Comparison of ENCODE assay signal across 1 cellular context in the genomic region with DNA sequence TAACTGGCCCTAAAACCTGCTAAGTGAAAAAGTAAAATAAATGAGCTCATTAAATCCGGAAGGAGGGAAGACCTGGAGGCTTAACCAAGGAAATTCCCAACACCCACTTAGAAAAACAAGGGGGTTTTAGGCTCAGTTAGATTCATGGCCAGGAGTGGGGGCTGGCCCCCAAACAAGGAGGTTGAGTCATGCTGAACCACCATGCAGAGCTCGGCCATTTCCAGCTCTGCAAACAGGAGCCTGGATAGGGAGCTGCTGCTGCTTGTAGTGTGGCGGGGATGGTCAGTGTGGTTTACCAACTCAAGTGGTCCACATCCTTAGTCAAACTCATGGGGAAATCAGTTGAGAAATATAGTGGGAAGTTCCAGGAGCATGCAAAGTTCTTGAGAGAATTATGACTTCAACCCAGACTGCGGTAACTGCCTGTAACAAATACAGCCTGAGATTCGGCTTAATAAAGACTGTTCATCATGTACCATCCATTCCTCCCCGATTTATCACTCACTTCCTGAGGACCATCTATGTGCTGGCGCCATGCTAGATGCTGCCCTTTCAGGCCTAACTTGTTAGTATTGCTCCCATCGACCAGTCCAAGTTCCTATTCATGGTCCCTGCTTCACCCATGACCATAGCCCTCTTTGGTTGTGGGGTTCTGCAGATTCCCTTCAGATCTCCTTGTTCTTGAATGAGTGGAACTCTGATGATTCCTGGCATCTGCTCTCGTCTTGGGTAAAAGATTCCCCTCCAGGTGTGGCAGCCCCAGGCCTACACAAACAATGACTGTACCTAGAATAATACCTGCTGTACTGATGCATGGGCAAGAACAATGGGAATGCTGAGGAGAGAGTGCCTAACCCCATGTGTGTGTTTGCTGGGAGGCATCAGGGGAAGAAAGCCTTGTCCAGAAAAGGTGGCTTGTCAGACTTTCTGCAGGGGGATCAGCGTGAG.
A peak's percentile ranks its signal among the peaks of the same experiment; 100 is the strongest.
TF ChIP-seq lines count a peak whose summit lies in the region.

No MANE protein-coding gene starts in this region.

TF ChIP-seq in SK-N-SH, 30 proteins besides CTCF, POLR2A, EP300 and RAD21 (continued from another document):
- TF ChIP-seq, protein P1, sequence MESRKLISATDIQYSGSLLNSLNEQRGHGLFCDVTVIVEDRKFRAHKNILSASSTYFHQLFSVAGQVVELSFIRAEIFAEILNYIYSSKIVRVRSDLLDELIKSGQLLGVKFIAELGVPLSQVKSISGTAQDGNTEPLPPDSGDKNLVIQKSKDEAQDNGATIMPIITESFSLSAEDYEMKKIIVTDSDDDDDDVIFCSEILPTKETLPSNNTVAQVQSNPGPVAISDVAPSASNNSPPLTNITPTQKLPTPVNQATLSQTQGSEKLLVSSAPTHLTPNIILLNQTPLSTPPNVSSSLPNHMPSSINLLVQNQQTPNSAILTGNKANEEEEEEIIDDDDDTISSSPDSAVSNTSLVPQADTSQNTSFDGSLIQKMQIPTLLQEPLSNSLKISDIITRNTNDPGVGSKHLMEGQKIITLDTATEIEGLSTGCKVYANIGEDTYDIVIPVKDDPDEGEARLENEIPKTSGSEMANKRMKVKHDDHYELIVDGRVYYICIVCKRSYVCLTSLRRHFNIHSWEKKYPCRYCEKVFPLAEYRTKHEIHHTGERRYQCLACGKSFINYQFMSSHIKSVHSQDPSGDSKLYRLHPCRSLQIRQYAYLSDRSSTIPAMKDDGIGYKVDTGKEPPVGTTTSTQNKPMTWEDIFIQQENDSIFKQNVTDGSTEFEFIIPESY (IDR thresholded peaks at IDR 0.05; ENCODE audit: borderline replicate concordance, low read depth): no peak
- TF ChIP-seq SIN3A (IDR thresholded peaks at IDR 0.05; ENCODE audit: borderline replicate concordance, low read depth, low read length) (no peak), GATA2 (CRISPR knock-in tag; IDR thresholded peaks at IDR 0.05) (no peak), RFX5 (IDR thresholded peaks at IDR 0.05; ENCODE audit: low read length) (no peak), EZH2phosphoT487 (IDR thresholded peaks at IDR 0.05; ENCODE audit: borderline replicate concordance, low read depth) (no peak), FOXM1 (IDR thresholded peaks at IDR 0.05; ENCODE audit: low read depth) (no peak), RXRA (IDR thresholded peaks at IDR 0.05; ENCODE audit: borderline replicate concordance, low read depth) (no peak), MEF2A (IDR thresholded peaks at IDR 0.05; ENCODE audit: borderline replicate concordance, low read depth) (no peak), SMC3 (IDR thresholded peaks at IDR 0.05; ENCODE audit: low read depth, low read length) (no peak), POLR2AphosphoS5 (IDR thresholded peaks at IDR 0.05; ENCODE audit: low read depth, low read length) (no peak), NRF1 (IDR thresholded peaks at IDR 0.05; ENCODE audit: low read depth, low read length) (no peak), MXI1 (IDR thresholded peaks at IDR 0.05; ENCODE audit: low read depth, low read length) (no peak), RCOR1 (IDR thresholded peaks at IDR 0.05; ENCODE audit: low read length) (no peak), YY1 (IDR thresholded peaks at IDR 0.05; ENCODE audit: low read depth) (peak; percentile 51; the same call in 1 of the 2 replicates), JUND (IDR thresholded peaks at IDR 0.05) (no peak), FOSL2 (IDR thresholded peaks at IDR 0.05; ENCODE audit: borderline replicate concordance, low read depth) (peak; percentile 45; the same call in 1 of the 2 replicates), TCF12 (IDR thresholded peaks at IDR 0.05) (no peak), ELF1 (IDR thresholded peaks at IDR 0.05) (no peak), NFIC (IDR thresholded peaks at IDR 0.05; ENCODE audit: borderline replicate concordance) (peak; percentile 21; the same call in 1 of the 2 replicates)
- TF ChIP-seq, protein P2, sequence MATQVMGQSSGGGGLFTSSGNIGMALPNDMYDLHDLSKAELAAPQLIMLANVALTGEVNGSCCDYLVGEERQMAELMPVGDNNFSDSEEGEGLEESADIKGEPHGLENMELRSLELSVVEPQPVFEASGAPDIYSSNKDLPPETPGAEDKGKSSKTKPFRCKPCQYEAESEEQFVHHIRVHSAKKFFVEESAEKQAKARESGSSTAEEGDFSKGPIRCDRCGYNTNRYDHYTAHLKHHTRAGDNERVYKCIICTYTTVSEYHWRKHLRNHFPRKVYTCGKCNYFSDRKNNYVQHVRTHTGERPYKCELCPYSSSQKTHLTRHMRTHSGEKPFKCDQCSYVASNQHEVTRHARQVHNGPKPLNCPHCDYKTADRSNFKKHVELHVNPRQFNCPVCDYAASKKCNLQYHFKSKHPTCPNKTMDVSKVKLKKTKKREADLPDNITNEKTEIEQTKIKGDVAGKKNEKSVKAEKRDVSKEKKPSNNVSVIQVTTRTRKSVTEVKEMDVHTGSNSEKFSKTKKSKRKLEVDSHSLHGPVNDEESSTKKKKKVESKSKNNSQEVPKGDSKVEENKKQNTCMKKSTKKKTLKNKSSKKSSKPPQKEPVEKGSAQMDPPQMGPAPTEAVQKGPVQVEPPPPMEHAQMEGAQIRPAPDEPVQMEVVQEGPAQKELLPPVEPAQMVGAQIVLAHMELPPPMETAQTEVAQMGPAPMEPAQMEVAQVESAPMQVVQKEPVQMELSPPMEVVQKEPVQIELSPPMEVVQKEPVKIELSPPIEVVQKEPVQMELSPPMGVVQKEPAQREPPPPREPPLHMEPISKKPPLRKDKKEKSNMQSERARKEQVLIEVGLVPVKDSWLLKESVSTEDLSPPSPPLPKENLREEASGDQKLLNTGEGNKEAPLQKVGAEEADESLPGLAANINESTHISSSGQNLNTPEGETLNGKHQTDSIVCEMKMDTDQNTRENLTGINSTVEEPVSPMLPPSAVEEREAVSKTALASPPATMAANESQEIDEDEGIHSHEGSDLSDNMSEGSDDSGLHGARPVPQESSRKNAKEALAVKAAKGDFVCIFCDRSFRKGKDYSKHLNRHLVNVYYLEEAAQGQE (IDR thresholded peaks at IDR 0.05; ENCODE audit: low read depth, low read length): no peak
- TF ChIP-seq, protein P3, sequence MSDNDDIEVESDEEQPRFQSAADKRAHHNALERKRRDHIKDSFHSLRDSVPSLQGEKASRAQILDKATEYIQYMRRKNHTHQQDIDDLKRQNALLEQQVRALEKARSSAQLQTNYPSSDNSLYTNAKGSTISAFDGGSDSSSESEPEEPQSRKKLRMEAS (IDR thresholded peaks at IDR 0.05; ENCODE audit: low read depth): no peak
- TF ChIP-seq, protein P4, sequence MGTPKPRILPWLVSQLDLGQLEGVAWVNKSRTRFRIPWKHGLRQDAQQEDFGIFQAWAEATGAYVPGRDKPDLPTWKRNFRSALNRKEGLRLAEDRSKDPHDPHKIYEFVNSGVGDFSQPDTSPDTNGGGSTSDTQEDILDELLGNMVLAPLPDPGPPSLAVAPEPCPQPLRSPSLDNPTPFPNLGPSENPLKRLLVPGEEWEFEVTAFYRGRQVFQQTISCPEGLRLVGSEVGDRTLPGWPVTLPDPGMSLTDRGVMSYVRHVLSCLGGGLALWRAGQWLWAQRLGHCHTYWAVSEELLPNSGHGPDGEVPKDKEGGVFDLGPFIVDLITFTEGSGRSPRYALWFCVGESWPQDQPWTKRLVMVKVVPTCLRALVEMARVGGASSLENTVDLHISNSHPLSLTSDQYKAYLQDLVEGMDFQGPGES (IDR thresholded peaks at IDR 0.05; ENCODE audit: low read depth, low read length): no peak
